20 cellular contexts compared by ENCODE assay signal in the genomic region with DNA sequence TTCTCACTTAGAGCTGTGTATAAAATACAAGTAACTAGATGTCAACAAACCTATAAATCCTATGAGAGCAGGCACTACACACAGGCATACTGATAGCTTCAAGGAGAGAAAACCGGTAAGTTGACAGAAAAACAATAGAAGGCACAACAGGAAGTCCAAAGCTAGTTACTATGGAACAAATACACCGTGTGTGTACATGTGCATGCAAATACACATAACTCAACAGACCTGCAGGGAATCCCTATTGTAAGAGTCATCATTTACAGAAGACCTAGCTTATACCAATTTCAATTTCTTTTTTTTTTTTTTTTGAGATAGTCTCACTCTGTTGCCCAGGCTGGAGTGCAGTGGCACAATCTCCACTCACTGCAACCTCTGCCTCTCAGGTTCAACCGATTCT. TPM values are rescaled to one million over a fixed set of nuclear protein-coding genes. Genes with fewer than 3 reads are reported as not detected.
DNase-seq lines count a peak whose midpoint lies in the region; ATAC-seq and TF ChIP-seq lines count a peak whose summit lies in the region.
"Had no signal": no experiment of that assay in that cellular context is flagged by ENCODE, and none has a peak within 500 bp of the region (broad histone marks: within the 10 kb centered on the region; RNA-seq: fewer than 3 reads in every experiment).

No MANE protein-coding gene starts in this region.

- H3K27ac ChIP-seq in CD8-positive, alpha-beta T cell (ENCODE audit: low read depth, low read length), result no peak overlapping the region
- H3K27ac ChIP-seq: HL-60, lower lobe of right lung, right atrium auricular region, suprapubic skin had no signal

- H3K4me1 ChIP-seq in CD8-positive, alpha-beta T cell (ENCODE audit: insufficient read depth, low read length), result peaks cover 62% of the 10 kb centered on the region

- ATAC-seq in CD8-positive, alpha-beta T cell, result peak; percentile 31
- ATAC-seq in activated naive CD8-positive, alpha-beta T cell treated with anti-CD3 and anti-CD28 coated beads, Interleukin-2, amount 10 ng/mL, durations not matched to agents 7 days and 5 days (ENCODE audit: low read depth), result peak; percentile 26
- ATAC-seq in naive thymus-derived CD8-positive, alpha-beta T cell, result peak; percentile 53 to 76
- no peak for ATAC-seq in HG03432 (IDR thresholded peaks at IDR 0.05; ENCODE audit: unreplicated experiment)
- ATAC-seq: lower lobe of right lung, Panc1, SK-N-SH treated with all-trans-retinoic acid at 6 μM for 48 hours had no signal

- peak overlapping the region; percentile 54 for H3K4me3 Mint-ChIP-seq in CD8-positive, alpha-beta T cell
- H3K4me3 Mint-ChIP-seq in activated naive CD8-positive, alpha-beta T cell treated with anti-CD3 and anti-CD28 coated beads, Interleukin-2, amount 10 ng/mL, durations not matched to agents 7 days and 5 days, result no peak overlapping the region
- H3K4me3 Mint-ChIP-seq in naive thymus-derived CD8-positive, alpha-beta T cell, result peak overlapping the region in 7 of 10 donors; percentile 8 to 46 (median 28)
- H3K4me3 Mint-ChIP-seq: HFFc6 had no signal

- POLR2A ChIA-PET in CD8-positive, alpha-beta T cell (lab: Charles Lee), result interaction anchor here (0.8 to 1.8 kb wide), 2 partner anchors 12 to 22 kb away, joined by 3 to 5 read pairs; no protein-coding TSS in a partner anchor
- POLR2A ChIA-PET in activated naive CD8-positive, alpha-beta T cell treated with anti-CD3 and anti-CD28 coated beads, Interleukin-2, amount 10 ng/mL, durations not matched to agents 7 days and 5 days (lab: Charles Lee), result no interaction called here
- POLR2A ChIA-PET in naive thymus-derived CD8-positive, alpha-beta T cell (lab: Charles Lee), result interaction anchor here (0.6 to 1.4 kb wide), 3 partner anchors 13 to 48 kb away, joined by 3 to 5 read pairs (median 4); a partner anchor contains a TSS

- no peaks in the 10 kb centered on the region for H3K36me3 ChIP-seq in CD8-positive, alpha-beta T cell (ENCODE audit: insufficient read depth, low read length)
- H3K36me3 ChIP-seq: lower lobe of right lung, right atrium auricular region, suprapubic skin had no signal

- CTCF ChIA-PET in CD8-positive, alpha-beta T cell (lab: Charles Lee), result interaction anchor here (1.3 kb wide), 1 partner anchor 26 kb away, joined by 3 read pairs; no protein-coding TSS in a partner anchor

- no peaks in the 10 kb centered on the region for H3K9me3 ChIP-seq in CD8-positive, alpha-beta T cell (ENCODE audit: low read length)
- H3K9me3 ChIP-seq: lower lobe of right lung, right atrium auricular region, suprapubic skin had no signal

- no peaks in the 10 kb centered on the region for H3K27me3 ChIP-seq in CD8-positive, alpha-beta T cell (ENCODE audit: insufficient read depth, low read length)
- H3K27me3 ChIP-seq: right atrium auricular region, suprapubic skin had no signal

- intact Hi-C loops in CD8-positive, alpha-beta T cell (cut with DNase I, micrococcal nuclease), result no loop called here

- no peak overlapping the region for H3K4me3 ChIP-seq in CD8-positive, alpha-beta T cell (ENCODE audit: low read depth, low read length)
- H3K4me3 ChIP-seq: lower lobe of right lung, right atrium auricular region, suprapubic skin had no signal

- peaks cover 25% of the 10 kb centered on the region for H3K36me3 Mint-ChIP-seq in CD8-positive, alpha-beta T cell
- peaks cover 28% of the 10 kb centered on the region for H3K36me3 Mint-ChIP-seq in activated naive CD8-positive, alpha-beta T cell treated with anti-CD3 and anti-CD28 coated beads, Interleukin-2, amount 10 ng/mL, durations not matched to agents 7 days and 5 days
- H3K36me3 Mint-ChIP-seq in naive thymus-derived CD8-positive, alpha-beta T cell, result peaks cover 0 to 12% (median 9%) of the 10 kb centered on the region in 3 donors

- no peak for DNase-seq in CD8-positive, alpha-beta T cell
- DNase-seq in NCI-H1417 treated with DMSO at 0.1 percent for 48 hours (lab: John Stamatoyannopoulos, UW) (peak; percentile 26), DMS79 treated with DMSO at 0.1 percent for 48 hours (lab: John Stamatoyannopoulos, UW) (no peak), nucleus accumbens (lab: John Stamatoyannopoulos, UW) (no peak)
- no peak for DNase-seq in activated naive CD8-positive, alpha-beta T cell treated with anti-CD3 and anti-CD28 coated beads, Interleukin-2, amount 10 ng/mL, durations not matched to agents 7 days and 5 days
- no peak for DNase-seq in naive thymus-derived CD8-positive, alpha-beta T cell
- DNase-seq: activated CD8-positive, alpha-beta memory T cell treated with anti-CD3 and anti-CD28 coated beads for 24 hours; activated naive CD4-positive, alpha-beta T cell treated with Interleukin-2 at 50 U/mL for 16 hours; effector CD8-positive, alpha-beta T cell; HFFc6; KG1; lower lobe of right lung; NCI-H187 treated with DMSO at 0.1 percent for 48 hours; NCI-H524 treated with DMSO at 0.1 percent for 48 hours had no signal

- H3K9me3 Mint-ChIP-seq in CD8-positive, alpha-beta T cell, result no peaks in the 10 kb centered on the region
- peaks cover 4% of the 10 kb centered on the region for H3K9me3 Mint-ChIP-seq in activated naive CD8-positive, alpha-beta T cell treated with anti-CD3 and anti-CD28 coated beads, Interleukin-2, amount 10 ng/mL, durations not matched to agents 7 days and 5 days
- no peaks in the 10 kb centered on the region for H3K9me3 Mint-ChIP-seq in naive thymus-derived CD8-positive, alpha-beta T cell
- H3K9me3 Mint-ChIP-seq: HFFc6 had no signal

- no peak for TF ChIP-seq CTCF in CD8-positive, alpha-beta T cell (IDR thresholded peaks at IDR 0.05)

- no peaks in the 10 kb centered on the region for H3K27me3 Mint-ChIP-seq in CD8-positive, alpha-beta T cell (ENCODE audit: low read depth)
- no peaks in the 10 kb centered on the region for H3K27me3 Mint-ChIP-seq in activated naive CD8-positive, alpha-beta T cell treated with anti-CD3 and anti-CD28 coated beads, Interleukin-2, amount 10 ng/mL, durations not matched to agents 7 days and 5 days
- no peaks in the 10 kb centered on the region for H3K27me3 Mint-ChIP-seq in naive thymus-derived CD8-positive, alpha-beta T cell

- H3K4me1 Mint-ChIP-seq in CD8-positive, alpha-beta T cell (ENCODE audit: low read depth), result peaks cover 78% of the 10 kb centered on the region
- peaks cover 15% of the 10 kb centered on the region for H3K4me1 Mint-ChIP-seq in activated naive CD8-positive, alpha-beta T cell treated with anti-CD3 and anti-CD28 coated beads, Interleukin-2, amount 10 ng/mL, durations not matched to agents 7 days and 5 days
- peaks cover 31 to 90% (median 74%) of the 10 kb centered on the region in 4 donors for H3K4me1 Mint-ChIP-seq in naive thymus-derived CD8-positive, alpha-beta T cell

- H3K27ac Mint-ChIP-seq in CD8-positive, alpha-beta T cell, result peak overlapping the region; percentile 45
- no peak overlapping the region for H3K27ac Mint-ChIP-seq in activated naive CD8-positive, alpha-beta T cell treated with anti-CD3 and anti-CD28 coated beads, Interleukin-2, amount 10 ng/mL, durations not matched to agents 7 days and 5 days
- peak overlapping the region in 5 of 10 donors; percentile 0 to 65 (median 29) for H3K27ac Mint-ChIP-seq in naive thymus-derived CD8-positive, alpha-beta T cell
- H3K27ac Mint-ChIP-seq: HFFc6 had no signal

RNA-seq across cellular contexts. Expression of a gene that starts 26.3 kb away (rescaled TPM):
- total RNA-seq in CD8-positive, alpha-beta T cell, result 100 to 1,000 TPM; 280 to 298 TPM
- total RNA-seq in activated naive CD8-positive, alpha-beta T cell treated with anti-CD3 and anti-CD28 coated beads, Interleukin-2, amount 10 ng/mL, durations not matched to agents 7 days and 5 days, result 100 to 1,000 TPM; 213 to 236 TPM
- 100 to 1,000 TPM; 346 to 361 TPM for total RNA-seq in naive thymus-derived CD8-positive, alpha-beta T cell
- 100 to 1,000 TPM; 162 to 244 (median 174) TPM for polyA plus RNA-seq in naive thymus-derived CD8-positive, alpha-beta T cell
